ENCODE assay signal across 14 cellular contexts in genomic region chr13:37656247-37656940, GRCh38. TPM values are rescaled to one million over a fixed set of nuclear protein-coding genes. Genes with fewer than 3 reads are reported as not detected.
DNase-seq lines count a peak whose midpoint lies in the region; ATAC-seq and TF ChIP-seq lines count a peak whose summit lies in the region.
"Had no signal": no experiment of that assay in that cellular context is flagged by ENCODE, and none has a peak within 500 bp of the region (broad histone marks: within the 10 kb centered on the region; RNA-seq: fewer than 3 reads in every experiment).

No MANE protein-coding gene starts in this region.

- CTCF ChIA-PET in RWPE1 (lab: Yijun Ruan, JAX) = interaction anchor here (0.6 kb wide), 1 partner anchor 1956 kb away, joined by 3 read pairs; no protein-coding TSS in a partner anchor

- DNase-seq in EL (peak; percentile 98), RWPE1 (ENCODE audit: low spot score) (peak; percentile 92), fibroblast of lung (ENCODE audit: low read depth in 2 of 2) (peak; percentile 96 to 99), renal cortical epithelial cell (ENCODE audit: low read depth) (peak; percentile 89), UCSD-AML1 (lab: John Stamatoyannopoulos, UW; ENCODE audit: unreplicated experiment) (no peak), lower lobe of right lung (no peak), DMS153 (lab: John Stamatoyannopoulos, UW) (no peak), GM20000 (ENCODE audit: low spot score) (no peak)
- DNase-seq: DMS53, MV-4-11, NCI-H82, T-helper 1 cell, transverse colon had no signal

- H3K27ac ChIP-seq in RWPE1 (no peak overlapping the region), fibroblast of lung (ENCODE audit: insufficient read depth, low read length) (peak overlapping the region; percentile 77), lower lobe of right lung (no peak overlapping the region)
- H3K27ac ChIP-seq: neural progenitor cell, transverse colon had no signal

- H3K27me3 ChIP-seq in fibroblast of lung (ENCODE audit: control insufficient read depth, insufficient read depth, low read length) (no peaks in the 10 kb centered on the region), lower lobe of right lung (ENCODE audit: low read depth) (no peaks in the 10 kb centered on the region)
- H3K27me3 ChIP-seq: neural progenitor cell, transverse colon had no signal

- H3K4me1 ChIP-seq in fibroblast of lung (ENCODE audit: control insufficient read depth, extremely low read depth, insufficient read depth, low read length) (peaks cover 4% of the 10 kb centered on the region), lower lobe of right lung (no peaks in the 10 kb centered on the region)
- H3K4me1 ChIP-seq: neural progenitor cell, transverse colon had no signal

- no peak overlapping the region for H3K4me2 ChIP-seq in fibroblast of lung (ENCODE audit: extremely low read depth, insufficient read depth, low read length)
- H3K4me2 ChIP-seq: neural progenitor cell had no signal

- no peak overlapping the region for H3K4me3 ChIP-seq in fibroblast of lung (replicated peaks in 1 of 4; ENCODE audit: control extremely low read depth in 1 of 4, insufficient read depth in 1 of 4, low read depth in 3 of 4, low read length in 4 of 4)
- H3K4me3 ChIP-seq in lower lobe of right lung = no peak overlapping the region
- H3K4me3 ChIP-seq: neural progenitor cell, transverse colon had no signal

- H4K20me1 ChIP-seq in fibroblast of lung (ENCODE audit: control insufficient read depth, extremely low read depth, insufficient read depth, low read length) = no peaks in the 10 kb centered on the region

- intact Hi-C loops in lower lobe of right lung (cut with DNase I) = no loop called here

- no peak for ATAC-seq in lower lobe of right lung

- POLR2A ChIA-PET in RWPE1 (lab: Yijun Ruan, JAX; ENCODE audit: low non-redundant PET) = interaction anchor here (0.8 kb wide), 1 partner anchor 407 kb away, joined by 3 read pairs; no protein-coding TSS in a partner anchor

- H3K9me3 ChIP-seq in fibroblast of lung (ENCODE audit: control insufficient read depth, insufficient read depth, low read depth, low read length) = no peaks in the 10 kb centered on the region
- no peaks in the 10 kb centered on the region for H3K9me3 ChIP-seq in lower lobe of right lung
- H3K9me3 ChIP-seq: transverse colon had no signal

- no peaks in the 10 kb centered on the region for H3K36me3 ChIP-seq in fibroblast of lung (ENCODE audit: control insufficient read depth, insufficient read depth, low read length)
- no peaks in the 10 kb centered on the region for H3K36me3 ChIP-seq in lower lobe of right lung
- H3K36me3 ChIP-seq: neural progenitor cell, transverse colon had no signal

- no peak for TF ChIP-seq CTCF in RWPE1 (conservative IDR thresholded peaks at IDR 0.05; ENCODE audit: low read depth)
- TF ChIP-seq CTCF in fibroblast of lung (conservative IDR thresholded peaks at IDR 0.05 in 1 of 2, IDR thresholded peaks at IDR 0.05 in 1 of 2; ENCODE audit: low read depth in 1 of 2, low read length in 2 of 2) = no peak
- TF ChIP-seq CTCF in lower lobe of right lung (IDR thresholded peaks at IDR 0.05) = no peak
- no peak for TF ChIP-seq CTCF in GM20000 (IDR thresholded peaks at IDR 0.05; ENCODE audit: extremely low read depth, missing control alignments)

- H2AFZ ChIP-seq in fibroblast of lung (ENCODE audit: low read length) = no peak overlapping the region
- H2AFZ ChIP-seq: neural progenitor cell had no signal

- no peaks in the 10 kb centered on the region for H3K79me2 ChIP-seq in fibroblast of lung (ENCODE audit: control insufficient read depth, insufficient read depth, low read length)

- H3K9ac ChIP-seq in fibroblast of lung (ENCODE audit: insufficient read depth, low read length) = no peak overlapping the region
- H3K9ac ChIP-seq: neural progenitor cell had no signal

RNA-seq across cellular contexts. Expression of gene POSTN, which starts 57.8 kb away (rescaled TPM):
- total RNA-seq in fibroblast of lung (38.0 and 221 TPM in 2 replicates), renal cortical epithelial cell (1.2 and 1.6 TPM in 2 replicates), lower lobe of right lung (14.5 TPM)
- 526 and 1,141 TPM in 2 replicates for polyA plus RNA-seq in fibroblast of lung
- 266 and 548 TPM in 2 replicates for polyA plus RNA-seq in fibroblast of lung (2012)
- 47.4 and 65.8 TPM in 2 replicates for polyA minus RNA-seq in fibroblast of lung (ENCODE audit: low replicate concordance)

Comparison
In these comparisons a context has a peak if more than half of its experiments do, and no peak if none do; other contexts are left out.
1. DNase-seq: peak in EL (single experiment), RWPE1 (single experiment), fibroblast of lung (2 of 2) and renal cortical epithelial cell (single experiment); none in UCSD-AML1 (single experiment), lower lobe of right lung (single experiment), DMS153 (single experiment) and GM20000 (single experiment).